8 cellular contexts compared by ENCODE assay signal in genomic region chr12:44000309-44000952, GRCh38.
A peak's percentile ranks its signal among the peaks of the same experiment; 100 is the strongest.
DNase-seq lines count a peak whose midpoint lies in the region; ATAC-seq and TF ChIP-seq lines count a peak whose summit lies in the region.

No MANE protein-coding gene starts in this region.

- no peaks in the 10 kb centered on the region for H3K9me2 ChIP-seq in PC-9 (ENCODE audit: insufficient read depth)

- H3K27ac ChIP-seq in right atrium auricular region = no peak overlapping the region
- no peak overlapping the region for H3K27ac ChIP-seq in PC-9
- H3K27ac ChIP-seq in effector memory CD4-positive, alpha-beta T cell (ENCODE audit: insufficient read depth, low read length, poor library complexity, severe bottlenecking) = no peak overlapping the region

- BruUV-seq in PC-9 (replicated peaks; lab: Mats Ljungman, UMichigan) = no TSS peak

- H3K79me2 ChIP-seq in PC-9 (ENCODE audit: low read depth) = no peaks in the 10 kb centered on the region

- no peak overlapping the region for H2AFZ ChIP-seq in PC-9

- POLR2A ChIA-PET in PC-9 (lab: Charles Lee; ENCODE audit: unreplicated experiment) = no interaction called here

- intact Hi-C loops in Right ventricle myocardium superior (cut with DNase I) (no loop called here), PC-9 (cut with micrococcal nuclease; ENCODE audit: unreplicated experiment) (loop anchor here (5.0 kb wide), 1 partner anchor 932 kb away; no protein-coding TSS in a partner anchor), mucosa of descending colon (cut with DNase I, micrococcal nuclease) (no loop called here)

- TF ChIP-seq CTCF in right atrium auricular region (IDR thresholded peaks at IDR 0.05) (peak in 1 of 2 donors; percentile 55), PC-9 (conservative IDR thresholded peaks at IDR 0.05) (peak; percentile 80), choroid plexus epithelial cell (conservative IDR thresholded peaks at IDR 0.05; ENCODE audit: low read depth, low read length) (peak; percentile 65), mucosa of descending colon (IDR thresholded peaks at IDR 0.05) (peak; percentile 61)

- H3K9me3 ChIP-seq in right atrium auricular region (no peaks in the 10 kb centered on the region), PC-9 (ENCODE audit: insufficient read depth, low read depth) (no peaks in the 10 kb centered on the region), mucosa of descending colon (no peaks in the 10 kb centered on the region)
- no peaks in the 10 kb centered on the region for H3K9me3 ChIP-seq in effector memory CD4-positive, alpha-beta T cell (ENCODE audit: control insufficient read depth, low read length)

- no peak overlapping the region for H3K4me2 ChIP-seq in PC-9

- H3K36me3 ChIP-seq in right atrium auricular region = no peaks in the 10 kb centered on the region
- H3K36me3 ChIP-seq in PC-9 (ENCODE audit: low read depth) = no peaks in the 10 kb centered on the region
- no peaks in the 10 kb centered on the region for H3K36me3 ChIP-seq in mucosa of descending colon (ENCODE audit: low read depth)
- no peaks in the 10 kb centered on the region for H3K36me3 ChIP-seq in effector memory CD4-positive, alpha-beta T cell (ENCODE audit: control insufficient read depth, insufficient read depth, low read length)

- H3K4me1 ChIP-seq in right atrium auricular region (no peaks in the 10 kb centered on the region), PC-9 (replicated peaks; ENCODE audit: insufficient read depth) (no peaks in the 10 kb centered on the region), mucosa of descending colon (ENCODE audit: low read depth) (no peaks in the 10 kb centered on the region)
- H3K4me1 ChIP-seq in effector memory CD4-positive, alpha-beta T cell (ENCODE audit: control insufficient read depth, insufficient read depth, low read length, poor library complexity, severe bottlenecking) = no peaks in the 10 kb centered on the region

- CTCF ChIA-PET in PC-9 (lab: Charles Lee) = interaction anchor here (0.6 to 1.2 kb wide), 2 partner anchors 38 to 948 kb away, joined by 3 read pairs; no protein-coding TSS in a partner anchor

- no peak overlapping the region for H3K4me3 ChIP-seq in right atrium auricular region
- H3K4me3 ChIP-seq in PC-9 = no peak overlapping the region
- H3K4me3 ChIP-seq in choroid plexus epithelial cell (ENCODE audit: low read depth, low read length) = no peak overlapping the region
- H3K4me3 ChIP-seq in mucosa of descending colon = no peak overlapping the region
- H3K4me3 ChIP-seq in effector memory CD4-positive, alpha-beta T cell (ENCODE audit: insufficient read depth, low read depth, low read length, poor library complexity, severe bottlenecking) = no peak overlapping the region

- peak; percentile 53 for ATAC-seq in Right ventricle myocardium superior (ENCODE audit: poor library complexity)
- peak; percentile 98 for ATAC-seq in GM21723 (IDR thresholded peaks at IDR 0.05; ENCODE audit: unreplicated experiment)
- peak; percentile 90 for ATAC-seq in mucosa of descending colon

- H3K27me3 ChIP-seq in right atrium auricular region = no peaks in the 10 kb centered on the region
- no peaks in the 10 kb centered on the region for H3K27me3 ChIP-seq in PC-9 (ENCODE audit: insufficient read depth, low read depth)
- H3K27me3 ChIP-seq in effector memory CD4-positive, alpha-beta T cell (replicated peaks; ENCODE audit: control insufficient read depth, insufficient read depth, low read length, poor library complexity, severe bottlenecking) = no peaks in the 10 kb centered on the region

- no peak for DNase-seq in Right ventricle myocardium superior
- no peak for DNase-seq in right atrium auricular region (ENCODE audit: low spot score)
- peak; percentile 33 for DNase-seq in HS-27A (ENCODE audit: low read depth)
- peak in 1 of 2 experiments; percentile 27 for DNase-seq in PC-9
- DNase-seq in choroid plexus epithelial cell (ENCODE audit: low read depth) = peak; percentile 57
- peak in 2 of 3 donors; percentile 34 to 38 for DNase-seq in mucosa of descending colon
- no peak for DNase-seq in effector memory CD4-positive, alpha-beta T cell

- no peaks in the 10 kb centered on the region for H4K20me1 ChIP-seq in PC-9 (ENCODE audit: insufficient read depth)

- no peaks in the 10 kb centered on the region for H3F3A ChIP-seq in PC-9 (ENCODE audit: insufficient read depth, low read depth)

Comparison
In these comparisons a context has a peak if more than half of its experiments do, and no peak if none do; other contexts are left out.
1. DNase-seq: peak in HS-27A (single experiment), choroid plexus epithelial cell (single experiment) and mucosa of descending colon (2 of 3); none in Right ventricle myocardium superior (single experiment), right atrium auricular region (single experiment) and effector memory CD4-positive, alpha-beta T cell (0 of 3).
2. Peak in every context shown above with its lines, with median percentiles within 50 percentile points of each other: ATAC-seq.